Comparison of ENCODE assay signal across 8 cellular contexts in the genomic region with DNA sequence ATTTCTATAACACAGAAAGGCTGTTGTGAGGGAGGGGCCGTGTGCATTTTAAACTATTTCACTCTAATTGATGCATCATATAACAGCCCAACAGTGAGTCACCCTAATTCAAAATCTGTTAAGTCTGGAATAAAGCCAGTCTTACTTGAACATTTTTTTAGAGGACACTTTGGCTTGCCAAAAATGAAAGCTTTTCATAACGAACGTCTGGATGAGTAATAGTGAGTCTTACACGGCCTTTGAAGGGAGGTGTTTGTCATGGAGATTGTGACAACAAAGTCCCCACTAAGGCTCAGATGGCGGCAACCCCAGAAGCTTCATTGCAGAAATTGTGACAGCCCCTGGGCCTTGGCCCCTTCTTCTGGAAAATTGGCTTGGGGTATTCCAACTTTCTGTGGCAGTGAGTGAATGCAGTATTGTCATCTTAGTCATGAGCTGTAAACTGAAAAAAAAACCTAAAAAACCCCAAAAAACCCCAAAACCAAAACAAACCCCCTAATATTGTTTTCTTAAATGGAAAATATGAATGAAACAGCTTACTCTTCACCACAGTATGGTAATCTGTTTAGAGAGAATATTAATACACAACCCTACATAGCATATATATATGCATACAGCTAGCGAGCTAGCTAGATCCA.
DNase-seq lines count a peak whose midpoint lies in the region; ATAC-seq and TF ChIP-seq lines count a peak whose summit lies in the region.

No MANE protein-coding gene starts in this region.

- peak; percentile 96 for DNase-seq in AG10803 (ENCODE audit: low read depth)
- peak in 33 of 58 donors; percentile 8 to 71 (median 26) for DNase-seq in anterior cingulate cortex (lab: John Stamatoyannopoulos, UW)
- DNase-seq in kidney glomerular epithelial cell (lab: John Stamatoyannopoulos, UW), result peak; percentile 70
- DNase-seq in stimulated activated CD4-positive, alpha-beta T cell treated with anti-CD3 and anti-CD28 coated beads, TNF-alpha, amount 100 ng/mL, for 24 hours (ENCODE audit: low read depth in 3 of 3), result peak; percentile 73 to 85 (median 84)
- no peak for DNase-seq in epidermal melanocyte (ENCODE audit: insufficient read length, low spot score)

- peak overlapping the region; percentile 91 for H3K27ac Mint-ChIP-seq in T-helper 1 cell treated with Interleukin-12 subunit alpha and Interleukin-12 subunit beta and Interleukin-4 antibody, amounts not matched to agents 30 μg/mL and 1 μg/mL, for 36 hours

- H3K27me3 Mint-ChIP-seq in T-helper 1 cell treated with Interleukin-12 subunit alpha and Interleukin-12 subunit beta and Interleukin-4 antibody, amounts not matched to agents 30 μg/mL and 1 μg/mL, for 36 hours (ENCODE audit: low read depth), result no peaks in the 10 kb centered on the region

- no peak for TF ChIP-seq CTCF in AG10803 (conservative IDR thresholded peaks at IDR 0.05; ENCODE audit: low read length)

- H3K36me3 Mint-ChIP-seq in T-helper 1 cell treated with Interleukin-12 subunit alpha and Interleukin-12 subunit beta and Interleukin-4 antibody, amounts not matched to agents 30 μg/mL and 1 μg/mL, for 36 hours (ENCODE audit: low read depth), result peaks cover 7% of the 10 kb centered on the region

- H3K4me1 Mint-ChIP-seq in T-helper 1 cell treated with Interleukin-12 subunit alpha and Interleukin-12 subunit beta and Interleukin-4 antibody, amounts not matched to agents 30 μg/mL and 1 μg/mL, for 36 hours (ENCODE audit: low read depth), result peaks cover 36% of the 10 kb centered on the region

- H3K4me3 ChIP-seq in AG10803 (ENCODE audit: low read length), result no peak overlapping the region

- peak overlapping the region; percentile 50 for H3K4me3 Mint-ChIP-seq in T-helper 1 cell treated with Interleukin-12 subunit alpha and Interleukin-12 subunit beta and Interleukin-4 antibody, amounts not matched to agents 30 μg/mL and 1 μg/mL, for 36 hours

- no peaks in the 10 kb centered on the region for H3K9me3 Mint-ChIP-seq in T-helper 1 cell treated with Interleukin-12 subunit alpha and Interleukin-12 subunit beta and Interleukin-4 antibody, amounts not matched to agents 30 μg/mL and 1 μg/mL, for 36 hours

- ATAC-seq in GM19395 (IDR thresholded peaks at IDR 0.05; ENCODE audit: unreplicated experiment) (peak; percentile 85), HG03439 (IDR thresholded peaks at IDR 0.05; ENCODE audit: unreplicated experiment) (peak; percentile 84)
